In genomic region chr5:109862301-109862700, GRCh38 we compare ENCODE assay signal across 6 cellular contexts.
"Had no signal": no experiment of that assay in that cellular context is flagged by ENCODE, and none has a peak within 500 bp of the region (broad histone marks: within the 10 kb centered on the region; RNA-seq: fewer than 3 reads in every experiment).

No MANE protein-coding gene starts in this region.

- H3K4me1 ChIP-seq: HAP-1 had no signal

- H3K4me3 ChIP-seq: GM23248, HAP-1, K562 had no signal

- H3K27ac Mint-ChIP-seq: HFFc6 had no signal

- H3K27ac ChIP-seq: GM23248 had no signal

- H2AFZ ChIP-seq: GM23248 had no signal

- H3K9me3 Mint-ChIP-seq: HFFc6 had no signal

- H3K9me3 ChIP-seq: HAP-1 had no signal

- H3K4me3 Mint-ChIP-seq: HFFc6 had no signal

- H3K9ac ChIP-seq: GM23248 had no signal

- ATAC-seq: HCT116, K562 had no signal

- DNase-seq: GM23248, HFFc6, IMR-90 had no signal
